ENCODE assay signal across 2 cellular contexts in the genomic region with DNA sequence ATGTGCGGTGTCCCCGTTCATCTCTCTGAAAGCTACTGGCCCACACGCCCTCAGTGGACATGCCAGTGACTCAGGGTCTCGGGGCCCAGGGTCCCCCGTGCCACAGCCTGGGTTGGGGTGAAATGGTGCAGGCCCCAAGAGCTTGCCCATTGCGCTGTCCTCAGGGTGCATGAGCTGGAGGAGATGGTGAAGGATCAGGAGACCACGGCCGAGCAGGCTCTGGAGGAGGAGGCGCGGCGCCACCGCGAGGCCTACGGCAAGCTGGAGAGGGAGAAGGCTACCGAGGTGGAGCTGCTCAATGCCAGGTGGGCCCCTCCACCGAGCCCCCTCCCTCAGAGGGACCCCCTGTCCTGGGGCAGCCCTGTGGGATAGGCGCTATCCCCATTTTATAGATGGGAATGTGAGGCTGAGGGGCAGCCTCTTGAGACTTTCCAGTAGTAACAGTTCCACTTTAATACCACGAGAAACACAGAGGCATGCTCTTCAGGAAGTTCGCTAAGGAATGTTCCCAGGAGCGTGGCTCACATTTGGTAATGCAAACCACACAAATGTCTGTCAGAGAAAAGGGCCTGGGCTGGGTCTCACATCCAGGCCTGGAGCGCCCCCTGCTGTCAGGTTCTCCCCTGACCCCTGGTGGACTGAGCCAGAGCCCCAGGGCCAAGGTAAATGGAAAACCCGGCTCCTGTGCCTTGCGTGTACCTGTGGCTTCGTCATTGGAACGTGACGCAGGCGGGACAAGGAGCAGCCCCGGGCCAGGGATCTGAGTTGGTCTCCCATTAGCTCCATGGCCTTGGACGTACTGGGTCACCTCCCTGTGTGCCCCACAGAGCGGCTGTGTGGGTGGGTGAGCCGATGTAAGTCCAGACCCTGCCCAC.
TF ChIP-seq lines count a peak whose summit lies in the region.

No MANE protein-coding gene starts in this region.

TF ChIP-seq in HEK293, 187 proteins besides CTCF, POLR2A, EP300 and RAD21 (continues in another document):
- TF ChIP-seq, protein P1, sequence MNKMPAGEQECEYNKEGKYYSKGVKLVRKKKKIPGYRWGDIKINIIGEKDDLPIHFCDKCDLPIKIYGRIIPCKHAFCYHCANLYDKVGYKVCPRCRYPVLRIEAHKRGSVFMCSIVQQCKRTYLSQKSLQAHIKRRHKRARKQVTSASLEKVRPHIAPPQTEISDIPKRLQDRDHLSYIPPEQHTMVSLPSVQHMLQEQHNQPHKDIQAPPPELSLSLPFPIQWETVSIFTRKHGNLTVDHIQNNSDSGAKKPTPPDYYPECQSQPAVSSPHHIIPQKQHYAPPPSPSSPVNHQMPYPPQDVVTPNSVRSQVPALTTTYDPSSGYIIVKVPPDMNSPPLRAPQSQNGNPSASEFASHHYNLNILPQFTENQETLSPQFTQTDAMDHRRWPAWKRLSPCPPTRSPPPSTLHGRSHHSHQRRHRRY (tag by site-specific recombination; IDR thresholded peaks at IDR 0.05) = no peak
- TF ChIP-seq GLIS1 (tag by site-specific recombination; IDR thresholded peaks at IDR 0.05) = 0 out of 2 replicates have a peak, but pooled peaks have one; percentile 8
- TF ChIP-seq KLF1 (tag by site-specific recombination; IDR thresholded peaks at IDR 0.05) = no peak
- no peak for TF ChIP-seq ZNF433 (tag by site-specific recombination; IDR thresholded peaks at IDR 0.05; ENCODE audit: low read depth)
- peak; percentile 24; the same call in 1 of the 2 replicates for TF ChIP-seq ZNF335 (tag by site-specific recombination; conservative IDR thresholded peaks at IDR 0.05)
- TF ChIP-seq ZNF2 (tag by site-specific recombination; IDR thresholded peaks at IDR 0.05) = 0 out of 2 replicates have a peak, but pooled peaks have one; percentile 35
- TF ChIP-seq ZNF416 (tag by site-specific recombination; IDR thresholded peaks at IDR 0.05) = no peak
- TF ChIP-seq PRDM4 (tag by site-specific recombination; IDR thresholded peaks at IDR 0.05) = no peak
- no peak for TF ChIP-seq SCRT1 (tag by site-specific recombination; IDR thresholded peaks at IDR 0.05; ENCODE audit: borderline replicate concordance)
- TF ChIP-seq SALL2 (tag by site-specific recombination; IDR thresholded peaks at IDR 0.05; ENCODE audit: borderline replicate concordance) = no peak
- TF ChIP-seq ZNF777 (tag by site-specific recombination; IDR thresholded peaks at IDR 0.05; ENCODE audit: borderline replicate concordance) = no peak
- TF ChIP-seq RBAK (tag by site-specific recombination; IDR thresholded peaks at IDR 0.05) = no peak
- no peak for TF ChIP-seq ZNF239 (tag by site-specific recombination; IDR thresholded peaks at IDR 0.05)
- TF ChIP-seq SCRT2 (tag by site-specific recombination; IDR thresholded peaks at IDR 0.05) = peak; percentile 75
- TF ChIP-seq ZBTB26 (tag by site-specific recombination; optimal IDR thresholded peaks at IDR 0.05) = peak; percentile 19
- no peak for TF ChIP-seq YY2 (tag by site-specific recombination; IDR thresholded peaks at IDR 0.05)
- TF ChIP-seq, protein P2, sequence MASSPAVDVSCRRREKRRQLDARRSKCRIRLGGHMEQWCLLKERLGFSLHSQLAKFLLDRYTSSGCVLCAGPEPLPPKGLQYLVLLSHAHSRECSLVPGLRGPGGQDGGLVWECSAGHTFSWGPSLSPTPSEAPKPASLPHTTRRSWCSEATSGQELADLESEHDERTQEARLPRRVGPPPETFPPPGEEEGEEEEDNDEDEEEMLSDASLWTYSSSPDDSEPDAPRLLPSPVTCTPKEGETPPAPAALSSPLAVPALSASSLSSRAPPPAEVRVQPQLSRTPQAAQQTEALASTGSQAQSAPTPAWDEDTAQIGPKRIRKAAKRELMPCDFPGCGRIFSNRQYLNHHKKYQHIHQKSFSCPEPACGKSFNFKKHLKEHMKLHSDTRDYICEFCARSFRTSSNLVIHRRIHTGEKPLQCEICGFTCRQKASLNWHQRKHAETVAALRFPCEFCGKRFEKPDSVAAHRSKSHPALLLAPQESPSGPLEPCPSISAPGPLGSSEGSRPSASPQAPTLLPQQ (tag by site-specific recombination; IDR thresholded peaks at IDR 0.05) = 0 out of 2 replicates have a peak, but pooled peaks have one; percentile 38
- TF ChIP-seq, protein P3, sequence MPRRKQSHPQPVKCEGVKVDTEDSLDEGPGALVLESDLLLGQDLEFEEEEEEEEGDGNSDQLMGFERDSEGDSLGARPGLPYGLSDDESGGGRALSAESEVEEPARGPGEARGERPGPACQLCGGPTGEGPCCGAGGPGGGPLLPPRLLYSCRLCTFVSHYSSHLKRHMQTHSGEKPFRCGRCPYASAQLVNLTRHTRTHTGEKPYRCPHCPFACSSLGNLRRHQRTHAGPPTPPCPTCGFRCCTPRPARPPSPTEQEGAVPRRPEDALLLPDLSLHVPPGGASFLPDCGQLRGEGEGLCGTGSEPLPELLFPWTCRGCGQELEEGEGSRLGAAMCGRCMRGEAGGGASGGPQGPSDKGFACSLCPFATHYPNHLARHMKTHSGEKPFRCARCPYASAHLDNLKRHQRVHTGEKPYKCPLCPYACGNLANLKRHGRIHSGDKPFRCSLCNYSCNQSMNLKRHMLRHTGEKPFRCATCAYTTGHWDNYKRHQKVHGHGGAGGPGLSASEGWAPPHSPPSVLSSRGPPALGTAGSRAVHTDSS (tag by site-specific recombination; IDR thresholded peaks at IDR 0.05) = no peak
- TF ChIP-seq ZFHX2 (tag by site-specific recombination; conservative IDR thresholded peaks at IDR 0.05) = peak; percentile 50
- TF ChIP-seq ZNF600 (tag by site-specific recombination; IDR thresholded peaks at IDR 0.05) = 0 out of 2 replicates have a peak, but pooled peaks have one; percentile 17

TF ChIP-seq in H1, 55 proteins besides CTCF, POLR2A, EP300 and RAD21 (continued from another document):
- TF ChIP-seq GABPA (IDR thresholded peaks at IDR 0.05; ENCODE audit: borderline replicate concordance, insufficient read depth, low read length) (peak; percentile 71; the same call in 1 of the 2 replicates), EGR1 (IDR thresholded peaks at IDR 0.05; ENCODE audit: borderline replicate concordance, low read depth, low read length) (peak; percentile 73), YY1 (IDR thresholded peaks at IDR 0.05; ENCODE audit: low read depth, low read length) (0 out of 2 replicates have a peak, but pooled peaks have one; percentile 49), MAX (IDR thresholded peaks at IDR 0.05) (peak; percentile 25; the same call in 1 of the 2 replicates), SIN3A (conservative IDR thresholded peaks at IDR 0.05 in 1 of 2, IDR thresholded peaks at IDR 0.05 in 1 of 2; ENCODE audit: low read depth in 1 of 2, low read length in 2 of 2) (0 out of 4 replicates have a peak, but pooled peaks of 1 of the 2 experiments have one; percentile 28), POU5F1 (IDR thresholded peaks at IDR 0.05; ENCODE audit: low read depth, low read length) (no peak)
